In genomic region chrX:153646620-153647373, GRCh38 we compare ENCODE assay signal across 1 cellular context.
A peak's percentile ranks its signal among the peaks of the same experiment; 100 is the strongest.
TF ChIP-seq lines count a peak whose summit lies in the region.

TSS of gene DUSP9 (plus strand) at chrX:153647203. CDS start at chrX:153647954, 751 bp downstream.

TF ChIP-seq in HepG2, 621 proteins besides CTCF, POLR2A, EP300 and RAD21 (continued from another document and continues in another):
- TF ChIP-seq SKIL (CRISPR knock-in tag; IDR thresholded peaks at IDR 0.05; ENCODE audit: borderline replicate concordance) = peak; percentile 97
- TF ChIP-seq ZNF264 (CRISPR knock-in tag; IDR thresholded peaks at IDR 0.05) = 0 out of 2 replicates have a peak, but pooled peaks have one; percentile 34
- peak; percentile 35; the same call in 1 of the 2 replicates for TF ChIP-seq TFDP1 (CRISPR knock-in tag; IDR thresholded peaks at IDR 0.05; ENCODE audit: borderline replicate concordance)
- peak; percentile 90 for TF ChIP-seq NR2F6 (IDR thresholded peaks at IDR 0.05)
- TF ChIP-seq NR2F6 (CRISPR knock-in tag; IDR thresholded peaks at IDR 0.05) = peak; percentile 99
- 0 out of 2 replicates have a peak, but pooled peaks have one; percentile 32 for TF ChIP-seq SMAD3 (CRISPR knock-in tag; IDR thresholded peaks at IDR 0.05)
- TF ChIP-seq ZNF350 (CRISPR knock-in tag; IDR thresholded peaks at IDR 0.05; ENCODE audit: borderline replicate concordance, low read depth) = peak; percentile 19; the same call in 1 of the 2 replicates
- peak; percentile 66; the same call in 1 of the 2 replicates for TF ChIP-seq FOXP4 (CRISPR knock-in tag; IDR thresholded peaks at IDR 0.05)
- TF ChIP-seq TSC22D2 (CRISPR knock-in tag; IDR thresholded peaks at IDR 0.05; ENCODE audit: borderline replicate concordance) = no peak
- no peak for TF ChIP-seq SOX13 (IDR thresholded peaks at IDR 0.05)
- TF ChIP-seq SOX13 (CRISPR knock-in tag; conservative IDR thresholded peaks at IDR 0.05 in 1 of 2, IDR thresholded peaks at IDR 0.05 in 1 of 2) = peak in 1 of 2 experiments; percentile 63; a peak in 2 of 4 replicates
- TF ChIP-seq ZNF780A (CRISPR knock-in tag; IDR thresholded peaks at IDR 0.05) = no peak
- TF ChIP-seq ZC3H13 (CRISPR knock-in tag; IDR thresholded peaks at IDR 0.05) = peak; percentile 71
- TF ChIP-seq NFYC (CRISPR knock-in tag; IDR thresholded peaks at IDR 0.05) = no peak
- peak; percentile 43; the same call in 1 of the 2 replicates for TF ChIP-seq SOX5 (CRISPR knock-in tag; IDR thresholded peaks at IDR 0.05; ENCODE audit: borderline replicate concordance)
- no peak for TF ChIP-seq ZBTB43 (CRISPR knock-in tag; conservative IDR thresholded peaks at IDR 0.05)
- TF ChIP-seq ATF4 (CRISPR knock-in tag; IDR thresholded peaks at IDR 0.05) = peak in 1 of 2 experiments; percentile 38; a peak in 1 of 4 replicates
- no peak; the same call in 1 of the 2 replicates for TF ChIP-seq MIER3 (CRISPR knock-in tag; IDR thresholded peaks at IDR 0.05; ENCODE audit: borderline replicate concordance)
- 0 out of 2 replicates have a peak, but pooled peaks have one; percentile 39 for TF ChIP-seq RFXAP (CRISPR knock-in tag; IDR thresholded peaks at IDR 0.05; ENCODE audit: borderline replicate concordance)
- TF ChIP-seq FOXO4 (CRISPR knock-in tag; conservative IDR thresholded peaks at IDR 0.05) = no peak
- TF ChIP-seq ESRRA (CRISPR knock-in tag; IDR thresholded peaks at IDR 0.05; ENCODE audit: low read depth) = peak; percentile 93
- 0 out of 2 replicates have a peak, but pooled peaks have one; percentile 53 for TF ChIP-seq ZNF746 (CRISPR knock-in tag; IDR thresholded peaks at IDR 0.05)
- peak; percentile 91 for TF ChIP-seq ZBTB7B (CRISPR knock-in tag; IDR thresholded peaks at IDR 0.05)
- peak; percentile 99 for TF ChIP-seq RARA (CRISPR knock-in tag; IDR thresholded peaks at IDR 0.05)
- peak; percentile 56; the same call in 1 of the 2 replicates for TF ChIP-seq ZNF503 (CRISPR knock-in tag; IDR thresholded peaks at IDR 0.05)
- peak; percentile 47 for TF ChIP-seq HNRNPK (IDR thresholded peaks at IDR 0.05; ENCODE audit: low read depth, low read length, poor library complexity, severe bottlenecking)
- peak; percentile 42; the same call in 1 of the 2 replicates for TF ChIP-seq HMG20A (CRISPR knock-in tag; IDR thresholded peaks at IDR 0.05; ENCODE audit: borderline replicate concordance)
- TF ChIP-seq SALL1 (CRISPR knock-in tag; IDR thresholded peaks at IDR 0.05) = peak; percentile 68
- no peak for TF ChIP-seq MTF2 (CRISPR knock-in tag; IDR thresholded peaks at IDR 0.05; ENCODE audit: borderline replicate concordance)
- TF ChIP-seq ZNF619 (CRISPR knock-in tag; IDR thresholded peaks at IDR 0.05) = no peak
- TF ChIP-seq KDM6A (CRISPR knock-in tag; IDR thresholded peaks at IDR 0.05; ENCODE audit: low read depth) = peak; percentile 55; the same call in 1 of the 2 replicates
- peak; percentile 45; the same call in 1 of the 2 replicates for TF ChIP-seq TFDP2 (CRISPR knock-in tag; IDR thresholded peaks at IDR 0.05)
- peak; percentile 97 for TF ChIP-seq AKAP8 (CRISPR knock-in tag; IDR thresholded peaks at IDR 0.05)
- TF ChIP-seq ZNF841 (CRISPR knock-in tag; IDR thresholded peaks at IDR 0.05; ENCODE audit: borderline replicate concordance) = 0 out of 2 replicates have a peak, but pooled peaks have one; percentile 16
- no peak for TF ChIP-seq ETV6 (CRISPR knock-in tag; conservative IDR thresholded peaks at IDR 0.05)
- TF ChIP-seq ZNF441 (CRISPR knock-in tag; IDR thresholded peaks at IDR 0.05; ENCODE audit: borderline replicate concordance) = no peak
- no peak for TF ChIP-seq ZNF530 (CRISPR knock-in tag; IDR thresholded peaks at IDR 0.05; ENCODE audit: low read depth)
- 0 out of 2 replicates have a peak, but pooled peaks have one; percentile 34 for TF ChIP-seq ZMAT3 (CRISPR knock-in tag; conservative IDR thresholded peaks at IDR 0.05)
- peak; percentile 53; the same call in 1 of the 2 replicates for TF ChIP-seq ZSCAN25 (CRISPR knock-in tag; IDR thresholded peaks at IDR 0.05)
- peak; percentile 15; the same call in 1 of the 2 replicates for TF ChIP-seq TOPORS (CRISPR knock-in tag; IDR thresholded peaks at IDR 0.05)
- 0 out of 2 replicates have a peak, but pooled peaks have one; percentile 26 for TF ChIP-seq ZNF329 (CRISPR knock-in tag; IDR thresholded peaks at IDR 0.05; ENCODE audit: low read depth)
- TF ChIP-seq HNF4A (CRISPR knock-in tag; IDR thresholded peaks at IDR 0.05) = peak; percentile 78
- TF ChIP-seq CREM (IDR thresholded peaks at IDR 0.05) = 0 out of 2 replicates have a peak, but pooled peaks have one; percentile 26
- no peak for TF ChIP-seq CREM (CRISPR knock-in tag; IDR thresholded peaks at IDR 0.05)
- no peak for TF ChIP-seq ZFYVE20 (CRISPR knock-in tag; IDR thresholded peaks at IDR 0.05; ENCODE audit: borderline replicate concordance, low read depth)
- peak; percentile 55; the same call in 1 of the 2 replicates for TF ChIP-seq PITX1 (CRISPR knock-in tag; IDR thresholded peaks at IDR 0.05)
- peak; percentile 29 for TF ChIP-seq ZNF574 (CRISPR knock-in tag; IDR thresholded peaks at IDR 0.05)
- peak; percentile 73; the same call in 1 of the 2 replicates for TF ChIP-seq ZFP36L1 (CRISPR knock-in tag; IDR thresholded peaks at IDR 0.05)
- peak; percentile 76; the same call in 1 of the 2 replicates for TF ChIP-seq SPEN (CRISPR knock-in tag; IDR thresholded peaks at IDR 0.05; ENCODE audit: low read depth)
- 0 out of 2 replicates have a peak, but pooled peaks have one; percentile 37 for TF ChIP-seq ADNP (CRISPR knock-in tag; IDR thresholded peaks at IDR 0.05)
- peak; percentile 78 for TF ChIP-seq PPARG (CRISPR knock-in tag; conservative IDR thresholded peaks at IDR 0.05)
- no peak for TF ChIP-seq ZFX (CRISPR knock-in tag; IDR thresholded peaks at IDR 0.05; ENCODE audit: low read depth)
- peak; percentile 37; the same call in 1 of the 2 replicates for TF ChIP-seq MYPOP (CRISPR knock-in tag; IDR thresholded peaks at IDR 0.05)
